In the genomic region with DNA sequence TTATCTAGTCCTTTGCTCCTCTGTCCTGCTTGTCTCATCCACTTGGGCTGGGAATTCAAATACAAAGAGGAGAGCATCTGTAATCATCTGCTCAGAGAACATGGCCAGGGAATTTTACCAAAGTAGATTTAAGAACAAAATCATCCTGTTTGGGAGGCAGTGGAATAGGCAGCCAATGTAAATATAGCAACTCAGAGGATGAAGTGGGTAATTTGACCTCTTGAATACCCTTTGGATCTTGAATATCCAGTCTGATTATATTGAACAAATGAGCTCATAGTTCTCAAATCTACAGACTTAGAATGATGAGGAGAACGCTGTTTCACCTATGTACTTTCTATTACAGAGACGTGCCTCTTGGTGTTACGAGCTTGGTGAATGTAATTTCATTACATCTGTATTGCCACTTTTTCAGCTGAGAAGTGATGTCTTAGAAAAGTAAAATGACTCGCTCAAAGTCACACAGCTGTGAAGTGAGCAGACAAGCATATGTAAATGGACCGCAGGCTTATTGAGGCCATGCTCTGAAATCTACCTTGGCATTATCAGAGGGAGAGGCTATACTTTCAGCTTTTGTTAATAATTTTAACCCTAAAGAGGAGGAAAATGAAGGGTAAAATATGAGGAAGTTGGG, we compare ENCODE assay signal across 1 cellular context.
TF ChIP-seq lines count a peak whose summit lies in the region.

No MANE protein-coding gene starts in this region.

TF ChIP-seq in HepG2, 621 proteins besides CTCF, POLR2A, EP300 and RAD21 (continued from another document):
- TF ChIP-seq E2F1 (CRISPR knock-in tag; IDR thresholded peaks at IDR 0.05) (no peak), BRCA1 (CRISPR knock-in tag; IDR thresholded peaks at IDR 0.05) (no peak), CBX2 (IDR thresholded peaks at IDR 0.05; ENCODE audit: low read depth, low read length) (no peak), CBX2 (CRISPR knock-in tag; IDR thresholded peaks at IDR 0.05; ENCODE audit: low read depth) (no peak), MTF1 (CRISPR knock-in tag; IDR thresholded peaks at IDR 0.05) (no peak), TBX2 (CRISPR knock-in tag; IDR thresholded peaks at IDR 0.05; ENCODE audit: borderline replicate concordance) (no peak), GZF1 (CRISPR knock-in tag; IDR thresholded peaks at IDR 0.05) (no peak), ZNF44 (CRISPR knock-in tag; IDR thresholded peaks at IDR 0.05) (no peak), TP53 (CRISPR knock-in tag; conservative IDR thresholded peaks at IDR 0.05) (no peak), THAP11 (CRISPR knock-in tag; IDR thresholded peaks at IDR 0.05) (no peak)
- TF ChIP-seq, protein P1, sequence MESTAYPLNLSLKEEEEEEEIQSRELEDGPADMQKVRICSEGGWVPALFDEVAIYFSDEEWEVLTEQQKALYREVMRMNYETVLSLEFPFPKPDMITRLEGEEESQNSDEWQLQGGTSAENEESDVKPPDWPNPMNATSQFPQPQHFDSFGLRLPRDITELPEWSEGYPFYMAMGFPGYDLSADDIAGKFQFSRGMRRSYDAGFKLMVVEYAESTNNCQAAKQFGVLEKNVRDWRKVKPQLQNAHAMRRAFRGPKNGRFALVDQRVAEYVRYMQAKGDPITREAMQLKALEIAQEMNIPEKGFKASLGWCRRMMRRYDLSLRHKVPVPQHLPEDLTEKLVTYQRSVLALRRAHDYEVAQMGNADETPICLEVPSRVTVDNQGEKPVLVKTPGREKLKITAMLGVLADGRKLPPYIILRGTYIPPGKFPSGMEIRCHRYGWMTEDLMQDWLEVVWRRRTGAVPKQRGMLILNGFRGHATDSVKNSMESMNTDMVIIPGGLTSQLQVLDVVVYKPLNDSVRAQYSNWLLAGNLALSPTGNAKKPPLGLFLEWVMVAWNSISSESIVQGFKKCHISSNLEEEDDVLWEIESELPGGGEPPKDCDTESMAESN (CRISPR knock-in tag; conservative IDR thresholded peaks at IDR 0.05), result no peak
- TF ChIP-seq, protein P2, sequence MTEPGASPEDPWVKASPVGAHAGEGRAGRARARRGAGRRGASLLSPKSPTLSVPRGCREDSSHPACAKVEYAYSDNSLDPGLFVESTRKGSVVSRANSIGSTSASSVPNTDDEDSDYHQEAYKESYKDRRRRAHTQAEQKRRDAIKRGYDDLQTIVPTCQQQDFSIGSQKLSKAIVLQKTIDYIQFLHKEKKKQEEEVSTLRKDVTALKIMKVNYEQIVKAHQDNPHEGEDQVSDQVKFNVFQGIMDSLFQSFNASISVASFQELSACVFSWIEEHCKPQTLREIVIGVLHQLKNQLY (CRISPR knock-in tag; IDR thresholded peaks at IDR 0.05), result no peak
- TF ChIP-seq, protein P3, sequence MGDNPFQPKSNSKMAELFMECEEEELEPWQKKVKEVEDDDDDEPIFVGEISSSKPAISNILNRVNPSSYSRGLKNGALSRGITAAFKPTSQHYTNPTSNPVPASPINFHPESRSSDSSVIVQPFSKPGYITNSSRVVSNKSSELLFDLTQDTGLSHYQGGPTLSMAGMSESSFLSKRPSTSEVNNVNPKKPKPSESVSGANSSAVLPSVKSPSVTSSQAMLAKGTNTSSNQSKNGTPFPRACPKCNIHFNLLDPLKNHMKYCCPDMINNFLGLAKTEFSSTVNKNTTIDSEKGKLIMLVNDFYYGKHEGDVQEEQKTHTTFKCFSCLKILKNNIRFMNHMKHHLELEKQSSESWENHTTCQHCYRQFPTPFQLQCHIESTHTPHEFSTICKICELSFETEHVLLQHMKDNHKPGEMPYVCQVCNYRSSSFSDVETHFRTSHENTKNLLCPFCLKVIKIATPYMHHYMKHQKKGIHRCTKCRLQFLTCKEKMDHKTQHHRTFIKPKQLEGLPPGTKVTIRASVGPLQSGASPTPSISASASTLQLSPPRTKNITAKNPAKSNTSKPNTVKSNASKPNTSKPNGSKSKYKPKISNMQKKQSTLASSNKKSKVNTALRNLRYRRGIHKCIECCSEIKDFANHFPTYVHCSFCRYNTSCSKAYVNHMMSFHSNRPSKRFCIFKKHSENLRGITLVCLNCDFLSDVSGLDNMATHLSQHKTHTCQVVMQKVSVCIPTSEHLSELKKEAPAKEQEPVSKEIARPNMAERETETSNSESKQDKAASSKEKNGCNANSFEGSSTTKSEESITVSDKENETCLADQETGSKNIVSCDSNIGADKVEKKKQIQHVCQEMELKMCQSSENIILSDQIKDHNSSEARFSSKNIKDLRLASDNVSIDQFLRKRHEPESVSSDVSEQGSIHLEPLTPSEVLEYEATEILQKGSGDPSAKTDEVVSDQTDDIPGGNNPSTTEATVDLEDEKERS (CRISPR knock-in tag; IDR thresholded peaks at IDR 0.05), result no peak
